ENCODE assay signal across 21 cellular contexts in genomic region chr13:111919826-111920225, GRCh38.
"Had no signal": no experiment of that assay in that cellular context is flagged by ENCODE, and none has a peak within 500 bp of the region (broad histone marks: within the 10 kb centered on the region; RNA-seq: fewer than 3 reads in every experiment).

No MANE protein-coding gene starts in this region.

- H3K4me3 ChIP-seq: heart left ventricle, lung, prostate gland, spleen, thoracic aorta, vagina had no signal

- H3K27ac ChIP-seq: epithelial cell of prostate, heart left ventricle, prostate gland, spleen, thoracic aorta, vagina had no signal

- H3K27ac Mint-ChIP-seq: activated naive CD8-positive, alpha-beta T cell treated with anti-CD3 and anti-CD28 coated beads, Interleukin-2, amount 50 U/mL, for 24 hours; mesothelial cell of epicardium; naive thymus-derived CD8-positive, alpha-beta T cell; type B pancreatic cell had no signal

- H3K4me1 Mint-ChIP-seq: activated naive CD8-positive, alpha-beta T cell treated with anti-CD3 and anti-CD28 coated beads, Interleukin-2, amount 50 U/mL, for 24 hours; mesothelial cell of epicardium had no signal

- H3K9me3 Mint-ChIP-seq: activated naive CD8-positive, alpha-beta T cell treated with anti-CD3 and anti-CD28 coated beads, Interleukin-2, amount 50 U/mL, for 24 hours; activated T-cell treated with anti-CD3 and anti-CD28 coated beads, Interleukin-2, amount 50 U/mL, for 4 hours; mesothelial cell of epicardium; type B pancreatic cell had no signal

- H3K4me3 Mint-ChIP-seq: activated naive CD8-positive, alpha-beta T cell treated with anti-CD3 and anti-CD28 coated beads, Interleukin-2, amount 50 U/mL, for 24 hours; activated T-cell treated with anti-CD3 and anti-CD28 coated beads, Interleukin-2, amount 50 U/mL, for 4 hours; mesothelial cell of epicardium; naive thymus-derived CD8-positive, alpha-beta T cell; type B pancreatic cell had no signal

- H3K36me3 ChIP-seq: heart left ventricle, prostate gland, spleen, thoracic aorta, vagina had no signal

- H3K9me3 ChIP-seq: heart left ventricle, prostate gland, spleen, thoracic aorta, vagina had no signal

- H3K27me3 ChIP-seq: vagina had no signal

- H3K36me3 Mint-ChIP-seq: mesothelial cell of epicardium; naive thymus-derived CD8-positive, alpha-beta T cell; type B pancreatic cell had no signal

- DNase-seq: activated CD4-positive, alpha-beta T cell treated with anti-CD3 and anti-CD28 coated beads, Interleukin-2, amount 50 U/mL, for 48 hours; activated CD8-positive, alpha-beta memory T cell treated with anti-CD3 and anti-CD28 coated beads, Interleukin-2, amount 50 U/mL, for 48 hours; activated gamma-delta T cell; activated naive CD4-positive, alpha-beta T cell treated with anti-CD3 and anti-CD28 coated beads, Interleukin-2, amount 50 U/mL, for 16 hours; activated naive CD8-positive, alpha-beta T cell treated with anti-CD3 and anti-CD28 coated beads, Interleukin-2, amount 50 U/mL, for 24 hours; activated T-cell treated with anti-CD3 and anti-CD28 coated beads, Interleukin-2, amount 50 U/mL, for 4 hours; cerebellar nuclear complex; cortex of kidney; heart left ventricle; left colon; spleen; stimulated activated CD4-positive, alpha-beta T cell treated with anti-CD3 and anti-CD28 coated beads, Interleukin-4, amount 100 ng/mL, for 1 hour; stimulated activated naive CD4-positive, alpha-beta T cell treated with Interleukin-2 at 50 U/mL for 16 hours had no signal

- H3K4me1 ChIP-seq: heart left ventricle, prostate gland, spleen, vagina had no signal

- ATAC-seq: activated naive CD8-positive, alpha-beta T cell treated with anti-CD3 and anti-CD28 coated beads, Interleukin-2, amount 50 U/mL, for 24 hours; activated T-cell treated with anti-CD3 and anti-CD28 coated beads, Interleukin-2, amount 50 U/mL, for 4 hours; heart left ventricle; left colon; naive thymus-derived CD8-positive, alpha-beta T cell had no signal
